11 cellular contexts compared by ENCODE assay signal in genomic region chr2:231245253-231246094, GRCh38. TPM values are rescaled to one million over a fixed set of nuclear protein-coding genes. Genes with fewer than 3 reads are reported as not detected.
A peak's percentile ranks its signal among the peaks of the same experiment; 100 is the strongest.
DNase-seq lines count a peak whose midpoint lies in the region; ATAC-seq, FAIRE-seq and TF ChIP-seq lines count a peak whose summit lies in the region.
"Had no signal": no experiment of that assay in that cellular context is flagged by ENCODE, and none has a peak within 500 bp of the region (broad histone marks: within the 10 kb centered on the region; RNA-seq: fewer than 3 reads in every experiment).

No MANE protein-coding gene starts in this region.

- H3K4me2 ChIP-seq in IMR-90 (ENCODE audit: low read depth, low read length): no peak overlapping the region

- no peak overlapping the region for H2AK5ac ChIP-seq in IMR-90 (ENCODE audit: low read depth, low read length)

- WGBS in IMR-90 (ENCODE audit: extremely low coverage in 2 of 2, insufficient read length in 1 of 2), 2 experiments: 88% methylated on average over 5 of the region's 14 CpGs; no CpG with 5 or more reads in 1 of the 2 experiments

- H3K4me1 Mint-ChIP-seq in WTC11: peaks cover 22% of the 10 kb centered on the region
- no peaks in the 10 kb centered on the region for H3K4me1 Mint-ChIP-seq in T-helper 2 cell treated with Interferon-gamma antibody and Interleukin-4, amounts not matched to agents 5 μg/mL and 100 μg/mL, for 36 hours (ENCODE audit: low read depth)

- H3K9me3 Mint-ChIP-seq in WTC11: no peaks in the 10 kb centered on the region
- no peaks in the 10 kb centered on the region for H3K9me3 Mint-ChIP-seq in T-helper 2 cell treated with Interferon-gamma antibody and Interleukin-4, amounts not matched to agents 5 μg/mL and 100 μg/mL, for 36 hours
- H3K9me3 Mint-ChIP-seq: activated naive CD4-positive, alpha-beta T cell treated with anti-CD3 and anti-CD28 coated beads for 36 hours had no signal

- H3K4me3 ChIP-seq in GM06990 (replicated peaks; ENCODE audit: low read depth, low read length): no peak overlapping the region
- no peak overlapping the region for H3K4me3 ChIP-seq in IMR-90 (ENCODE audit: insufficient read depth, low read depth, low read length)
- H3K4me3 ChIP-seq in left lung: no peak overlapping the region

- dilution Hi-C loops in IMR-90 (cut with HindIII; ENCODE audit: low sequenced_read_pairs, unreplicated experiment): no loop called here

- no peak overlapping the region for H2AK9ac ChIP-seq in IMR-90 (replicated peaks; ENCODE audit: low read depth, low read length, poor library complexity)

- no peak overlapping the region for H4K8ac ChIP-seq in IMR-90 (ENCODE audit: low read depth in 2 of 2, low read length in 2 of 2)

- intact Hi-C loops in IMR-90 (cut with micrococcal nuclease) (no loop called here), left lung (cut with DNase I) (no loop called here)

- H3K9me3 ChIP-seq in IMR-90 (ENCODE audit: control insufficient read depth, insufficient read depth, low read length) (no peaks in the 10 kb centered on the region), left lung (no peaks in the 10 kb centered on the region)

- H3K18ac ChIP-seq in IMR-90 (ENCODE audit: low read depth, low read length): no peak overlapping the region

- H3K4me1 ChIP-seq in IMR-90 (ENCODE audit: control insufficient read depth, insufficient read depth, low read length): no peaks in the 10 kb centered on the region
- H3K4me1 ChIP-seq in left lung: peaks cover 3 to 18% of the 10 kb centered on the region in 2 donors

- H3K4ac ChIP-seq in IMR-90 (ENCODE audit: low read depth, low read length): no peak overlapping the region

- POLR2A ChIA-PET in IMR-90 (lab: Charles Lee; ENCODE audit: unreplicated experiment): no interaction called here
- POLR2A ChIA-PET in WTC11 (lab: Charles Lee): no interaction called here

- H3K4me3 Mint-ChIP-seq in WTC11: no peak overlapping the region
- no peak overlapping the region for H3K4me3 Mint-ChIP-seq in T-helper 2 cell treated with Interferon-gamma antibody and Interleukin-4, amounts not matched to agents 5 μg/mL and 100 μg/mL, for 36 hours
- H3K4me3 Mint-ChIP-seq: activated naive CD4-positive, alpha-beta T cell treated with anti-CD3 and anti-CD28 coated beads for 36 hours had no signal

- H4K20me1 ChIP-seq in IMR-90 (ENCODE audit: insufficient read depth, low read length): no peaks in the 10 kb centered on the region

- H4K91ac ChIP-seq in IMR-90 (ENCODE audit: insufficient read depth, low read depth, low read length): no peak overlapping the region

- H3K36me3 ChIP-seq in GM06990 (ENCODE audit: control insufficient read depth, insufficient read depth, low read length) (no peaks in the 10 kb centered on the region; the same call in 1 of the 2 replicates), IMR-90 (ENCODE audit: control insufficient read depth, insufficient read depth, low read length) (peaks cover 34% of the 10 kb centered on the region), left lung (no peaks in the 10 kb centered on the region)

- H3K14ac ChIP-seq in IMR-90 (replicated peaks; ENCODE audit: low read depth, low read length): no peak overlapping the region; the same call in 1 of the 2 replicates

- H3K27me3 ChIP-seq in GM06990 (replicated peaks; ENCODE audit: control insufficient read depth, insufficient read depth, low read length): no peaks in the 10 kb centered on the region
- no peaks in the 10 kb centered on the region for H3K27me3 ChIP-seq in IMR-90 (ENCODE audit: control insufficient read depth, insufficient read depth, low read length)
- H3K27me3 ChIP-seq in left lung: no peaks in the 10 kb centered on the region

- DNase-seq in GM06990 (ENCODE audit: extremely low read depth, insufficient read length): no peak
- DNase-seq in IMR-90: no peak
- no peak for DNase-seq in WTC11 (ENCODE audit: low spot score)
- DNase-seq in left lung: peak in 1 of 2 donors; percentile 58
- no peak for DNase-seq in DMS79 (lab: John Stamatoyannopoulos, UW)
- no peak for DNase-seq in D721Med (ENCODE audit: insufficient read length, low spot score)
- DNase-seq in T-helper 2 cell treated with Interferon-gamma antibody and Interleukin-4, amounts not matched to agents 5 μg/mL and 100 μg/mL, for 36 hours (ENCODE audit: low spot score): no peak
- DNase-seq: activated naive CD4-positive, alpha-beta T cell treated with anti-CD3 and anti-CD28 coated beads for 36 hours had no signal

- no peak overlapping the region for H2BK120ac ChIP-seq in IMR-90 (ENCODE audit: low read depth, low read length)

- TF ChIP-seq POLR2A in IMR-90 (IDR thresholded peaks at IDR 0.05; ENCODE audit: low read depth, low read length): no peak

- H4K5ac ChIP-seq in IMR-90 (ENCODE audit: low read depth, low read length): no peak overlapping the region

- no TSS peak for BruUV-seq in IMR-90 (replicated peaks; lab: Mats Ljungman, UMichigan)

- peaks cover 3 to 10% of the 10 kb centered on the region in 2 experiments; a peak in 3 of 4 replicates for H3K79me1 ChIP-seq in IMR-90 (ENCODE audit: low read depth in 1 of 2, low read length in 2 of 2)

- FAIRE-seq in D721Med (lab: Jason Lieb, UNC): no peak

- H2BK5ac ChIP-seq in IMR-90 (ENCODE audit: low read depth, low read length, poor library complexity, severe bottlenecking): no peak overlapping the region

- CTCF ChIA-PET in IMR-90 (lab: Yijun Ruan, JAX) (interaction anchor here (0.5 kb wide), 1 partner anchor 82 kb away, joined by 3 read pairs; no protein-coding TSS in a partner anchor), WTC11 (lab: Charles Lee) (interaction anchor here (0.5 to 3.5 kb wide), 5 partner anchors 16 to 193 kb away, joined by 3 to 17 read pairs (median 3); no protein-coding TSS in a partner anchor)

- in situ Hi-C loops in IMR-90 (cut with MboI; ENCODE audit: low sequenced_read_pairs): no loop called here

- no peak overlapping the region for H2BK20ac ChIP-seq in IMR-90 (ENCODE audit: low read depth, low read length)

- peaks cover 11% of the 10 kb centered on the region; the same call in 1 of the 2 replicates for H3K9me1 ChIP-seq in IMR-90 (ENCODE audit: insufficient read depth, low read length)

- no peak for ATAC-seq in IMR-90 (ENCODE audit: low read depth)
- no peak for ATAC-seq in WTC11
- ATAC-seq in left lung: peak; percentile 72
- no peak for ATAC-seq in HG02798 (IDR thresholded peaks at IDR 0.05; ENCODE audit: poor library complexity, unreplicated experiment)
- ATAC-seq: right cardiac atrium had no signal

- no peak overlapping the region for H3K9ac ChIP-seq in IMR-90 (ENCODE audit: low read depth, low read length)

- H3K27me3 Mint-ChIP-seq in WTC11 (ENCODE audit: low read depth): no peaks in the 10 kb centered on the region
- peaks cover 3% of the 10 kb centered on the region for H3K27me3 Mint-ChIP-seq in T-helper 2 cell treated with Interferon-gamma antibody and Interleukin-4, amounts not matched to agents 5 μg/mL and 100 μg/mL, for 36 hours (ENCODE audit: low read depth)

- TF ChIP-seq CTCF in GM06990 (IDR thresholded peaks at IDR 0.05; ENCODE audit: insufficient read depth, low read length, poor library complexity, severe bottlenecking): peak; percentile 52
- TF ChIP-seq CTCF in IMR-90 (conservative IDR thresholded peaks at IDR 0.05; ENCODE audit: low read depth, low read length): no peak
- no peak for TF ChIP-seq CTCF in WTC11 (IDR thresholded peaks at IDR 0.05)
- no peak for TF ChIP-seq CTCF in left lung (IDR thresholded peaks at IDR 0.05)
- no peak for TF ChIP-seq CTCF in D721Med (IDR thresholded peaks at IDR 0.05; ENCODE audit: insufficient read depth, missing control alignments)

- no peak overlapping the region for H2AFZ ChIP-seq in IMR-90 (replicated peaks; ENCODE audit: low read length, poor library complexity)

- peak overlapping the region; percentile 69 for H3K27ac Mint-ChIP-seq in WTC11
- H3K27ac Mint-ChIP-seq in T-helper 2 cell treated with Interferon-gamma antibody and Interleukin-4, amounts not matched to agents 5 μg/mL and 100 μg/mL, for 36 hours: no peak overlapping the region
- H3K27ac Mint-ChIP-seq: activated naive CD4-positive, alpha-beta T cell treated with anti-CD3 and anti-CD28 coated beads for 36 hours had no signal

- no peak overlapping the region for H3K56ac ChIP-seq in IMR-90 (ENCODE audit: extremely low read depth, insufficient read depth, low read length)

- TF ChIP-seq RAD21 in IMR-90 (IDR thresholded peaks at IDR 0.05; ENCODE audit: low read length): no peak

- no peak overlapping the region for H3K23ac ChIP-seq in IMR-90 (ENCODE audit: low read depth, low read length)

- H3K27ac ChIP-seq in IMR-90 (ENCODE audit: insufficient read depth, low read length): no peak overlapping the region
- peak overlapping the region; percentile 35 to 44 for H3K27ac ChIP-seq in left lung
- H3K27ac ChIP-seq: epithelial cell of prostate had no signal

- no peak overlapping the region for H2BK15ac ChIP-seq in IMR-90 (ENCODE audit: low read depth, low read length)

- peaks cover 16% of the 10 kb centered on the region for H3K36me3 Mint-ChIP-seq in WTC11
- H3K36me3 Mint-ChIP-seq in T-helper 2 cell treated with Interferon-gamma antibody and Interleukin-4, amounts not matched to agents 5 μg/mL and 100 μg/mL, for 36 hours (ENCODE audit: low read depth): no peaks in the 10 kb centered on the region

TF ChIP-seq in IMR-90, 13 proteins besides CTCF, POLR2A, EP300 and RAD21:
- TF ChIP-seq BHLHE40 (IDR thresholded peaks at IDR 0.05; ENCODE audit: low read depth, low read length) (no peak), CEBPB (IDR thresholded peaks at IDR 0.05; ENCODE audit: low read depth, low read length) (peak; percentile 66)

RNA-seq across cellular contexts. Expression of gene ARMC9, which starts 47.0 kb away (rescaled TPM):
- total RNA-seq in IMR-90 (2012; rRNA removed): 39.4 and 46.6 TPM in 2 replicates
- 33.6 and 36.0 TPM in 2 replicates for polyA plus RNA-seq in IMR-90 (2012; rRNA removed)
- polyA plus RNA-seq in IMR-90 (2012; cell fraction: cytosol; rRNA removed): 29.9 and 42.2 TPM in 2 replicates
- 46.6 and 56.9 TPM in 2 replicates for polyA plus RNA-seq in IMR-90 (2012; cell fraction: nucleus; rRNA removed; ENCODE audit: low replicate concordance)
- total RNA-seq in WTC11 (2021): 34.5 to 37.5 TPM (median 34.9 TPM) in 3 replicates
- 10 to 100 TPM; 35.8 to 40.6 TPM for total RNA-seq in left lung
